In the genomic region with DNA sequence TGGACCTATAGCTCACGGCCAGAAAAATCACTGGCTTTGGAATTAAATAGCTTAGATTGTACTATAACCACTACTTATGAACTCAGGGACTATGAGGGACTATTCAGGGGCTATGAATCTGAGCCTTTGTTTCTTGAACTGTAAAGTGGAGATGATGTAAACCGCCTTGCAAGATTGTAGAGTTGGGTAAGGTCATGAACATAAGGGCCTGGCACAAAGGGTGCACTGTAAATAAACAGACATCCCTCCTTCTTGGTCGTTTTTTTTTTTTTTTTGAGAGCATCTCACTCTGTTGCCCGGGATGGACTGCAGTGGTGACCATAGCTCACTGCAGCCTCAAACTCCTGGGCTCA, we compare ENCODE assay signal across 21 cellular contexts.
"Had no signal": no experiment of that assay in that cellular context is flagged by ENCODE, and none has a peak within 500 bp of the region (broad histone marks: within the 10 kb centered on the region; RNA-seq: fewer than 3 reads in every experiment).

No MANE protein-coding gene starts in this region.

- H3K4me3 Mint-ChIP-seq: immature natural killer cell; stimulated activated naive CD8-positive, alpha-beta T cell treated with anti-CD3 and anti-CD28 coated beads, Interleukin-15, amount 100 ng/mL, for 72 hours had no signal

- H3K4me3 ChIP-seq: coronary artery, esophagus squamous epithelium, lower lobe of right lung, right lobe of liver, suprapubic skin, transverse colon, vagina had no signal

- ATAC-seq: left ventricle myocardium superior; lower lobe of right lung; naive thymus-derived CD8-positive, alpha-beta T cell; right lobe of liver; stimulated activated naive CD8-positive, alpha-beta T cell treated with anti-CD3 and anti-CD28 coated beads, Interleukin-15, amount 100 ng/mL, for 72 hours had no signal

- H3K27me3 ChIP-seq: esophagus squamous epithelium, right lobe of liver, suprapubic skin, transverse colon, vagina had no signal

- H3K27ac ChIP-seq: coronary artery, esophagus squamous epithelium, lower lobe of right lung, parathyroid adenoma, right lobe of liver, suprapubic skin, transverse colon, vagina had no signal

- H3K27me3 Mint-ChIP-seq: naive thymus-derived CD8-positive, alpha-beta T cell; progenitor cell of endocrine pancreas; stimulated activated naive CD8-positive, alpha-beta T cell treated with anti-CD3 and anti-CD28 coated beads, Interleukin-15, amount 100 ng/mL, for 72 hours had no signal

- H3K27ac Mint-ChIP-seq: progenitor cell of endocrine pancreas had no signal

- DNase-seq: dermis blood vessel endothelial cell; effector memory CD4-positive, alpha-beta T cell; erythroblast; esophagus squamous epithelium; hypothalamus; immature natural killer cell; left ventricle myocardium superior; lower lobe of right lung; naive thymus-derived CD8-positive, alpha-beta T cell; right lobe of liver; small intestine; stimulated activated CD4-positive, alpha-beta T cell treated with anti-CD3 and anti-CD28 coated beads, Interleukin-15, amount 100 ng/mL, for 24 hours; stimulated activated CD4-positive, alpha-beta T cell treated with anti-CD3 and anti-CD28 coated beads, Interleukin-2, amount 100 ng/mL, for 48 hours; stimulated activated naive CD4-positive, alpha-beta T cell; stimulated activated naive CD8-positive, alpha-beta T cell treated with anti-CD3 and anti-CD28 coated beads, Interleukin-15, amount 100 ng/mL, for 72 hours; transverse colon had no signal

- H3K9me3 ChIP-seq: esophagus squamous epithelium, lower lobe of right lung, right lobe of liver, suprapubic skin, transverse colon, vagina had no signal

- H3K9me3 Mint-ChIP-seq: immature natural killer cell had no signal
